8 cellular contexts compared by ENCODE assay signal in the genomic region with DNA sequence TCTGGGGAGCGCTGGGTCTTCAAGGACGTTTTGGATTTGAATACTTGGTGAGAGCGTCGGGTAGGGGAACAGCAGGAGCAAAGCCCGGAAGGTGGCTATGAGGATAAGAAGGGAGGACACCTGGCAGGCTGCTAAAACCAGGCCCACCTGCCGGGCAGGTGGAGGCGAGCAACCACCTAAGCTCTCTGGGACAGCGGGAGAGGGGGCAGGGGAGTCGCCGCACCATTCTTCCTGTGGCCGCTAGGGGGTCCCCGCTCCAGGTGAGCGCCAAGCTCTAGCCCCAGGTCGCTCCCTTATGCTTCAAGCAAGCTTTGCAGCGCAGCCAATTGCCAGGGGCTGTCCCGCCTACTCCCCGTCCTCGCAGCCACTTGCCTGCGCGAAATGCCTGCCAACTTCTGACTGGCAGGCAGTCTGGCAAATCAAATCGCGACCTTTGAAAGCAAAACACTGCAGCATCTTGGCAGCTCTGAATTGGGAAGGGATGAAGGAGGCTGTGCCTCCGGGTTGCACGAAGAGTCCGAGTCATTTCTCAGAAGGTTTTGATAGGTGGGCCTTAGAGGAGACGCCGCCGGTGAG. TPM values are rescaled to one million over a fixed set of nuclear protein-coding genes. Genes with fewer than 3 reads are reported as not detected.
DNase-seq lines count a peak whose midpoint lies in the region; ATAC-seq and TF ChIP-seq lines count a peak whose summit lies in the region.

A gene (plus strand): TSS at position 469 of the 576 bp plus-strand sequence. CDS start 3,746 bp downstream, outside the sequence.

- intact Hi-C loops in PC-3 (cut with micrococcal nuclease), result loop anchor here (5.0 kb wide), 2 partner anchors 47 to 102 kb away; no protein-coding TSS in a partner anchor

- POLR2A ChIA-PET in PC-3 (lab: Charles Lee; ENCODE audit: unreplicated experiment), result interaction anchor here (0.5 to 1.0 kb wide), 5 partner anchors 20 to 214 kb away, joined by 3 to 6 read pairs (median 3); no protein-coding TSS in a partner anchor

- no peaks in the 10 kb centered on the region for H3K9me3 ChIP-seq in PC-3 (ENCODE audit: low read length)
- no peaks in the 10 kb centered on the region for H3K9me3 ChIP-seq in mucosa of stomach (ENCODE audit: control insufficient read depth, low read length)

- no peaks in the 10 kb centered on the region for H3K9me2 ChIP-seq in PC-3 (replicated peaks; ENCODE audit: low read length)

- H2AFZ ChIP-seq in PC-3 (ENCODE audit: low read length), result peak within 1 kb of the TSS; percentile 78

- CTCF ChIA-PET in PC-3 (lab: Charles Lee), result interaction anchor here (0.6 to 1.6 kb wide), 12 partner anchors 15 to 265 kb away, joined by 3 to 8 read pairs (median 4); no protein-coding TSS in a partner anchor

- peak; percentile 100 for DNase-seq in DMS53 (lab: John Stamatoyannopoulos, UW)
- peak; percentile 99 for DNase-seq in Jurkat, Clone E6-1 (ENCODE audit: low read depth, low spot score)
- peak; percentile 99 for DNase-seq in PC-3
- peak; percentile 93 for DNase-seq in activated T-cell treated with anti-CD3 and anti-CD28 coated beads, Interleukin-2, amount 50 U/mL, for 1 hour
- DNase-seq in erythroblast (lab: John Stamatoyannopoulos, UW), result peak; percentile 98 to 99
- DNase-seq in stimulated activated CD8-positive, alpha-beta memory T cell treated with anti-CD3 and anti-CD28 coated beads, Interleukin-7, amount 100 ng/mL, for 1 hour (ENCODE audit: low read depth in 2 of 2), result peak; percentile 88 to 90

- H3K4me2 ChIP-seq in PC-3 (ENCODE audit: low read length), result peak within 1 kb of the TSS; percentile 97

- H3K27me3 ChIP-seq in PC-3 (ENCODE audit: low read length) (no peaks in the 10 kb centered on the region), mucosa of stomach (ENCODE audit: control insufficient read depth, insufficient read depth, low read length) (no peaks in the 10 kb centered on the region)

- H3K27ac ChIP-seq in PC-3 (ENCODE audit: low read length), result peak within 1 kb of the TSS; percentile 94

- peak within 1 kb of the TSS; percentile 87 for H3K4me3 ChIP-seq in Jurkat, Clone E6-1 (ENCODE audit: low read length)
- H3K4me3 ChIP-seq in PC-3 (ENCODE audit: low read length) (peak within 1 kb of the TSS; percentile 89), mucosa of stomach (ENCODE audit: low read length) (peak within 1 kb of the TSS; percentile 83)

- H3K4me1 ChIP-seq in PC-3 (ENCODE audit: insufficient read depth, low read length), result peaks cover 72% of the 10 kb centered on the region
- peaks cover 22% of the 10 kb centered on the region for H3K4me1 ChIP-seq in mucosa of stomach (ENCODE audit: control insufficient read depth, insufficient read depth, low read length)

- peaks cover 10% of the 10 kb centered on the region for H3F3A ChIP-seq in PC-3 (ENCODE audit: low read length, unreplicated experiment)

- peaks cover 62% of the 10 kb centered on the region for H3K79me2 ChIP-seq in PC-3 (ENCODE audit: low read length)

- BruUV-seq in PC-3 (replicated peaks; lab: Mats Ljungman, UMichigan), result no TSS peak

- peak; percentile 89 for ATAC-seq in GM21619 (IDR thresholded peaks at IDR 0.05; ENCODE audit: unreplicated experiment)
- ATAC-seq in PC-3, result peak; percentile 61

- H3K36me3 ChIP-seq in PC-3 (ENCODE audit: low read depth, low read length) (peaks cover under 1% of the 10 kb centered on the region; the same call in 1 of the 2 replicates), mucosa of stomach (ENCODE audit: control insufficient read depth, insufficient read depth, low read length) (no peaks in the 10 kb centered on the region)

- peak; percentile 61 for TF ChIP-seq POLR2A in erythroblast (IDR thresholded peaks at IDR 0.05; ENCODE audit: low read length)

- H4K20me1 ChIP-seq in PC-3 (ENCODE audit: low read length), result no peaks in the 10 kb centered on the region

- TF ChIP-seq CTCF in PC-3 (conservative IDR thresholded peaks at IDR 0.05; ENCODE audit: low read depth, low read length), result peak; percentile 69

- peak within 1 kb of the TSS; percentile 85 for H3K9ac ChIP-seq in PC-3 (ENCODE audit: low read length)
- H3K9ac ChIP-seq in mucosa of stomach (ENCODE audit: low read length), result peak within 1 kb of the TSS; percentile 68

RNA-seq across cellular contexts. Expression of the gene that starts here (rescaled TPM):
- polyA plus RNA-seq in Jurkat, Clone E6-1 (2012; ENCODE audit: insufficient read depth, insufficient read length), result 15.5 TPM
- total RNA-seq in PC-3 (2014; rRNA removed), result 35.2 and 43.7 TPM in 2 replicates

Comparison
In these comparisons a context has a peak if more than half of its experiments do, and no peak if none do; other contexts are left out.
1. Peak in every context shown above with its lines: DNase-seq, ATAC-seq, H3K4me3 ChIP-seq and H3K27ac ChIP-seq.